26 cellular contexts compared by ENCODE assay signal in the genomic region with DNA sequence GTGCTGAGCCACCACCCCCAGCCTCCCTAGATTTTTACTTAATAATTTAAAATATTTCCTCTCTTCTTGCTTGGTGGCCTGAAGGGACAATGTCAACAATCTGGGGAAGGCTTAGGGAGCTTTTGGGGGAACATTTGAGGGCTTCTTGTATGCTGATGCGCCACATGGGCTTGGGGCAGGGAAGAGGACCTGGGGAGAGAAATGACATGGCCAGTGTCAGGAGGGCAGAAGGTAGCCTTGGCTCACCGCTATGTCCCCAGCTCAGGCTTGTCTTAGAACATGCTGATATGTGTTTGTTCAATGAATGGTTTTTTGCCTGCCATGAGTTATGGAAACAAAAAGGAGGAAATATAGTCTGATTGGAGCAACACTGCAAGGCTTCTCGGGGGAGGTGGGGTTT. TPM values are rescaled to one million over a fixed set of nuclear protein-coding genes. Genes with fewer than 3 reads are reported as not detected.
DNase-seq lines count a peak whose midpoint lies in the region; ATAC-seq and TF ChIP-seq lines count a peak whose summit lies in the region.
"Had no signal": no experiment of that assay in that cellular context is flagged by ENCODE, and none has a peak within 500 bp of the region (broad histone marks: within the 10 kb centered on the region; RNA-seq: fewer than 3 reads in every experiment).

No MANE protein-coding gene starts in this region.

- no peak overlapping the region for H3K4me3 Mint-ChIP-seq in activated CD8-positive, alpha-beta memory T cell treated with anti-CD3 and anti-CD28 coated beads, Interleukin-2, amount 10 ng/mL, durations not matched to agents 7 days and 5 days
- H3K4me3 Mint-ChIP-seq in activated B cell treated with CpG ODN at 0.5 μM for 24 hours (no peak overlapping the region), type B pancreatic cell (no peak overlapping the region)
- H3K4me3 Mint-ChIP-seq: activated CD4-positive, alpha-beta T cell treated with anti-CD3 and anti-CD28 coated beads, Interleukin-2, amount 10 ng/mL, durations not matched to agents 24 days and 14 days; activated naive CD4-positive, alpha-beta T cell treated with anti-CD3 and anti-CD28 coated beads, Interleukin-2, amount 50 U/mL, for 24 hours; B cell; CD8-positive, alpha-beta memory T cell had no signal

- POLR2A ChIA-PET in activated B cell treated with CpG ODN at 0.5 μM for 24 hours (lab: Charles Lee) = no interaction called here

- intact Hi-C loops in activated B cell treated with CpG ODN at 0.5 μM for 24 hours (cut with micrococcal nuclease) = no loop called here
- intact Hi-C loops in posterior cingulate gyrus (cut with DNase I) = loop anchor here (5.0 to 10.0 kb wide), 3 partner anchors 104 to 651 kb away; partner anchors contain the start of gene ZBTB44

- peak; percentile 7 for DNase-seq in activated CD8-positive, alpha-beta memory T cell treated with anti-CD3 and anti-CD28 coated beads, Interleukin-2, amount 50 U/mL, for 48 hours
- no peak for DNase-seq in activated CD8-positive, alpha-beta memory T cell treated with anti-CD3 and anti-CD28 coated beads, Interleukin-2, amount 10 ng/mL, durations not matched to agents 7 days and 5 days
- DNase-seq in activated B cell treated with CpG ODN at 0.5 μM for 24 hours (no peak), islet precursor cell (peak; percentile 29), type B pancreatic cell (ENCODE audit: extremely low spot score, unreplicated experiment) (peak; percentile 27), posterior cingulate gyrus (no peak), superior temporal gyrus (ENCODE audit: extremely low spot score) (no peak)
- DNase-seq: activated CD4-positive, alpha-beta T cell treated with anti-CD3 and anti-CD28 coated beads, Interleukin-2, amount 10 ng/mL, durations not matched to agents 24 days and 14 days; CD8-positive, alpha-beta memory T cell; DMS153; effector memory CD4-positive, alpha-beta T cell; erythroblast; heart right ventricle; Karpas-422; mesendoderm; NCI-H1436; NCI-H2081 treated with DMSO at 0.1 percent for 48 hours; NCI-H82; Right ventricle myocardium superior; stimulated activated naive CD8-positive, alpha-beta T cell treated with anti-CD3 and anti-CD28 coated beads, Interleukin-15, Interleukin-2, amounts not matched to agents 100 U/mL and 50 U/mL, for 24 hours; T-helper 2 cell had no signal

- no peak overlapping the region for H3K27ac Mint-ChIP-seq in activated CD8-positive, alpha-beta memory T cell treated with anti-CD3 and anti-CD28 coated beads, Interleukin-2, amount 10 ng/mL, durations not matched to agents 7 days and 5 days
- peak overlapping the region; percentile 33 for H3K27ac Mint-ChIP-seq in activated B cell treated with CpG ODN at 0.5 μM for 24 hours
- H3K27ac Mint-ChIP-seq in type B pancreatic cell = peak overlapping the region; percentile 71
- H3K27ac Mint-ChIP-seq: activated CD4-positive, alpha-beta T cell treated with anti-CD3 and anti-CD28 coated beads, Interleukin-2, amount 10 ng/mL, durations not matched to agents 24 days and 14 days; activated naive CD4-positive, alpha-beta T cell treated with anti-CD3 and anti-CD28 coated beads, Interleukin-2, amount 50 U/mL, for 24 hours; activated T-helper 2 cell treated with anti-CD3 and anti-CD28 coated beads, Interferon-gamma antibody, Interleukin-2, Interleukin-4, amounts not matched to agents 10 μg/mL and 5 μg/mL and 100 μg/mL, durations not matched to agents 14 hours and 24 hours and 36 hours; B cell; CD8-positive, alpha-beta memory T cell had no signal

- H3K36me3 Mint-ChIP-seq in activated CD8-positive, alpha-beta memory T cell treated with anti-CD3 and anti-CD28 coated beads, Interleukin-2, amount 10 ng/mL, durations not matched to agents 7 days and 5 days = no peaks in the 10 kb centered on the region
- peaks cover 29% of the 10 kb centered on the region for H3K36me3 Mint-ChIP-seq in activated B cell treated with CpG ODN at 0.5 μM for 24 hours (ENCODE audit: low read depth)
- no peaks in the 10 kb centered on the region for H3K36me3 Mint-ChIP-seq in type B pancreatic cell
- H3K36me3 Mint-ChIP-seq: activated naive CD4-positive, alpha-beta T cell treated with anti-CD3 and anti-CD28 coated beads, Interleukin-2, amount 50 U/mL, for 24 hours; CD8-positive, alpha-beta memory T cell had no signal

- CTCF ChIA-PET in activated CD8-positive, alpha-beta memory T cell treated with anti-CD3 and anti-CD28 coated beads, Interleukin-2, amount 10 ng/mL, durations not matched to agents 7 days and 5 days (lab: Charles Lee) = interaction anchor here (0.7 to 2.3 kb wide), 3 partner anchors 96 to 219 kb away, joined by 3 to 25 read pairs (median 15); partner anchors contain the start of gene ADAMTS8
- CTCF ChIA-PET in activated B cell treated with CpG ODN at 0.5 μM for 24 hours (lab: Charles Lee) = interaction anchor here (1.5 kb wide), 1 partner anchor 224 kb away, joined by 4 read pairs; no protein-coding TSS in a partner anchor

- TF ChIP-seq CTCF in activated B cell treated with CpG ODN at 0.5 μM for 24 hours (IDR thresholded peaks at IDR 0.05) = no peak
- TF ChIP-seq CTCF in type B pancreatic cell (conservative IDR thresholded peaks at IDR 0.05) = no peak

- H3K4me1 Mint-ChIP-seq in activated CD8-positive, alpha-beta memory T cell treated with anti-CD3 and anti-CD28 coated beads, Interleukin-2, amount 10 ng/mL, durations not matched to agents 7 days and 5 days = no peaks in the 10 kb centered on the region
- H3K4me1 Mint-ChIP-seq in activated B cell treated with CpG ODN at 0.5 μM for 24 hours (peaks cover 6% of the 10 kb centered on the region), type B pancreatic cell (ENCODE audit: unreplicated experiment) (peaks cover 4% of the 10 kb centered on the region)
- H3K4me1 Mint-ChIP-seq: activated CD4-positive, alpha-beta T cell treated with anti-CD3 and anti-CD28 coated beads, Interleukin-2, amount 10 ng/mL, durations not matched to agents 24 days and 14 days; activated naive CD4-positive, alpha-beta T cell treated with anti-CD3 and anti-CD28 coated beads, Interleukin-2, amount 50 U/mL, for 24 hours had no signal

- peaks cover 7% of the 10 kb centered on the region for H3K27me3 Mint-ChIP-seq in activated CD8-positive, alpha-beta memory T cell treated with anti-CD3 and anti-CD28 coated beads, Interleukin-2, amount 10 ng/mL, durations not matched to agents 7 days and 5 days
- H3K27me3 Mint-ChIP-seq in activated B cell treated with CpG ODN at 0.5 μM for 24 hours (no peaks in the 10 kb centered on the region), type B pancreatic cell (no peaks in the 10 kb centered on the region)
- H3K27me3 Mint-ChIP-seq: activated naive CD4-positive, alpha-beta T cell treated with anti-CD3 and anti-CD28 coated beads, Interleukin-2, amount 50 U/mL, for 24 hours had no signal

- H3K9me3 Mint-ChIP-seq in activated CD8-positive, alpha-beta memory T cell treated with anti-CD3 and anti-CD28 coated beads, Interleukin-2, amount 10 ng/mL, durations not matched to agents 7 days and 5 days (ENCODE audit: low read depth) = no peaks in the 10 kb centered on the region
- H3K9me3 Mint-ChIP-seq in activated B cell treated with CpG ODN at 0.5 μM for 24 hours (no peaks in the 10 kb centered on the region), type B pancreatic cell (no peaks in the 10 kb centered on the region)
- H3K9me3 Mint-ChIP-seq: activated CD4-positive, alpha-beta T cell treated with anti-CD3 and anti-CD28 coated beads, Interleukin-2, amount 10 ng/mL, durations not matched to agents 24 days and 14 days; activated naive CD4-positive, alpha-beta T cell treated with anti-CD3 and anti-CD28 coated beads, Interleukin-2, amount 50 U/mL, for 24 hours; activated T-helper 2 cell treated with anti-CD3 and anti-CD28 coated beads, Interferon-gamma antibody, Interleukin-2, Interleukin-4, amounts not matched to agents 10 μg/mL and 5 μg/mL and 100 μg/mL, durations not matched to agents 14 hours and 24 hours and 36 hours; CD8-positive, alpha-beta memory T cell had no signal

- ATAC-seq in activated CD8-positive, alpha-beta memory T cell treated with anti-CD3 and anti-CD28 coated beads, Interleukin-2, amount 10 ng/mL, durations not matched to agents 7 days and 5 days = no peak
- ATAC-seq in activated B cell treated with CpG ODN at 0.5 μM for 24 hours (ENCODE audit: low read depth) = no peak
- no peak for ATAC-seq in GM18519 (IDR thresholded peaks at IDR 0.05; ENCODE audit: low FRiP score, unreplicated experiment)
- ATAC-seq: A549; heart right ventricle; stimulated activated naive CD8-positive, alpha-beta T cell treated with anti-CD3 and anti-CD28 coated beads, Interleukin-15, Interleukin-2, amounts not matched to agents 100 U/mL and 50 U/mL, for 24 hours had no signal

RNA-seq across cellular contexts. Expression of gene ST14, which starts 51.6 kb away (rescaled TPM):
- not detected for total RNA-seq in activated CD8-positive, alpha-beta memory T cell treated with anti-CD3 and anti-CD28 coated beads, Interleukin-2, amount 10 ng/mL, durations not matched to agents 7 days and 5 days
- total RNA-seq in activated B cell treated with CpG ODN at 0.5 μM for 24 hours = 22.6 and 23.9 TPM in 2 replicates
- 71.7 and 170 TPM in 2 replicates for total RNA-seq in type B pancreatic cell (ENCODE audit: low replicate concordance)
- total RNA-seq: activated CD4-positive, alpha-beta T cell treated with anti-CD3 and anti-CD28 coated beads, Interleukin-2, amount 10 ng/mL, durations not matched to agents 24 days and 14 days had no signal

Comparison
In these comparisons a context has a peak if more than half of its experiments do, and no peak if none do; other contexts are left out.
1. DNase-seq: peak in activated CD8-positive, alpha-beta memory T cell treated with anti-CD3 and anti-CD28 coated beads, Interleukin-2, amount 50 U/mL, for 48 hours (single experiment), islet precursor cell (single experiment) and type B pancreatic cell (single experiment); none in activated CD8-positive, alpha-beta memory T cell treated with anti-CD3 and anti-CD28 coated beads, Interleukin-2, amount 10 ng/mL, durations not matched to agents 7 days and 5 days (single experiment), activated B cell treated with CpG ODN at 0.5 μM for 24 hours (single experiment), posterior cingulate gyrus (0 of 10) and superior temporal gyrus (single experiment).
2. RNA of gene ST14, which starts 51.6 kb away (total RNA-seq): 71.7 to 170 TPM in type B pancreatic cell and 22.6 to 23.9 TPM in activated B cell treated with CpG ODN at 0.5 μM for 24 hours; not detected in activated CD8-positive, alpha-beta memory T cell treated with anti-CD3 and anti-CD28 coated beads, Interleukin-2, amount 10 ng/mL, durations not matched to agents 7 days and 5 days; every median in the first group is over 10 times any median in the second.